ENCODE assay signal across 8 cellular contexts in the genomic region with DNA sequence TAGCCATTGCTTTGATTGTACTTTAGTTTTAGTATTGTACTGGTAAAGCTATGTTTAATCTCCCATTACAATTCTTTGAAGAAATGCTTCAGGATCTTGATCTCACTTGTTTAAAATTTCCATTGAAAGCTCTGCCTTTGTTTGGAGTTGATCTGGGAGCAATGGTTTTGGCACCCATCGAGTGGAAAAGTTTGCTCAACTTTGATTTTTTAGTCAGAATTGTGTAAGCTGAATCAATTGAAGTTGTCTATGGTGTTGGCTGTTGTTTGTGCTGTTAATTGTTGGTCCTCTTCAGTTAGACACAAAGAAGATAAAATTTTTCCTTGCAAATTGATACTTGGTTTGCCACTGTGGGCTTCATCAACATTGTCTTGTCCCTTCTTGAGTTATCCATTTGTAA.
"Had no signal": no experiment of that assay in that cellular context is flagged by ENCODE, and none has a peak within 500 bp of the region (broad histone marks: within the 10 kb centered on the region; RNA-seq: fewer than 3 reads in every experiment).

No MANE protein-coding gene starts in this region.

- H3K9me3 ChIP-seq: HAP-1 had no signal

- H3K36me3 ChIP-seq: HAP-1 had no signal

- DNase-seq: GOT3, H7, HFFc6, IMR-90, KBM-7 had no signal

- H3K4me3 ChIP-seq: HAP-1 had no signal

- H3K27ac ChIP-seq: HL-60 had no signal

- ATAC-seq: HCT116 had no signal
